1 cellular context compared by ENCODE assay signal in genomic region chr2:135256531-135257258, GRCh38.
TF ChIP-seq lines count a peak whose summit lies in the region.

No MANE protein-coding gene starts in this region.

TF ChIP-seq in K562, 482 proteins besides CTCF, POLR2A, EP300 and RAD21:
- TF ChIP-seq, protein P1, sequence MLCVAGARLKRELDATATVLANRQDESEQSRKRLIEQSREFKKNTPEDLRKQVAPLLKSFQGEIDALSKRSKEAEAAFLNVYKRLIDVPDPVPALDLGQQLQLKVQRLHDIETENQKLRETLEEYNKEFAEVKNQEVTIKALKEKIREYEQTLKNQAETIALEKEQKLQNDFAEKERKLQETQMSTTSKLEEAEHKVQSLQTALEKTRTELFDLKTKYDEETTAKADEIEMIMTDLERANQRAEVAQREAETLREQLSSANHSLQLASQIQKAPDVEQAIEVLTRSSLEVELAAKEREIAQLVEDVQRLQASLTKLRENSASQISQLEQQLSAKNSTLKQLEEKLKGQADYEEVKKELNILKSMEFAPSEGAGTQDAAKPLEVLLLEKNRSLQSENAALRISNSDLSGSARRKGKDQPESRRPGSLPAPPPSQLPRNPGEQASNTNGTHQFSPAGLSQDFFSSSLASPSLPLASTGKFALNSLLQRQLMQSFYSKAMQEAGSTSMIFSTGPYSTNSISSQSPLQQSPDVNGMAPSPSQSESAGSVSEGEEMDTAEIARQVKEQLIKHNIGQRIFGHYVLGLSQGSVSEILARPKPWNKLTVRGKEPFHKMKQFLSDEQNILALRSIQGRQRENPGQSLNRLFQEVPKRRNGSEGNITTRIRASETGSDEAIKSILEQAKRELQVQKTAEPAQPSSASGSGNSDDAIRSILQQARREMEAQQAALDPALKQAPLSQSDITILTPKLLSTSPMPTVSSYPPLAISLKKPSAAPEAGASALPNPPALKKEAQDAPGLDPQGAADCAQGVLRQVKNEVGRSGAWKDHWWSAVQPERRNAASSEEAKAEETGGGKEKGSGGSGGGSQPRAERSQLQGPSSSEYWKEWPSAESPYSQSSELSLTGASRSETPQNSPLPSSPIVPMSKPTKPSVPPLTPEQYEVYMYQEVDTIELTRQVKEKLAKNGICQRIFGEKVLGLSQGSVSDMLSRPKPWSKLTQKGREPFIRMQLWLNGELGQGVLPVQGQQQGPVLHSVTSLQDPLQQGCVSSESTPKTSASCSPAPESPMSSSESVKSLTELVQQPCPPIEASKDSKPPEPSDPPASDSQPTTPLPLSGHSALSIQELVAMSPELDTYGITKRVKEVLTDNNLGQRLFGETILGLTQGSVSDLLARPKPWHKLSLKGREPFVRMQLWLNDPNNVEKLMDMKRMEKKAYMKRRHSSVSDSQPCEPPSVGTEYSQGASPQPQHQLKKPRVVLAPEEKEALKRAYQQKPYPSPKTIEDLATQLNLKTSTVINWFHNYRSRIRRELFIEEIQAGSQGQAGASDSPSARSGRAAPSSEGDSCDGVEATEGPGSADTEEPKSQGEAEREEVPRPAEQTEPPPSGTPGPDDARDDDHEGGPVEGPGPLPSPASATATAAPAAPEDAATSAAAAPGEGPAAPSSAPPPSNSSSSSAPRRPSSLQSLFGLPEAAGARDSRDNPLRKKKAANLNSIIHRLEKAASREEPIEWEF (CRISPR knock-in tag; IDR thresholded peaks at IDR 0.05) = no peak
- TF ChIP-seq RBM22 (IDR thresholded peaks at IDR 0.05; ENCODE audit: low read depth, low read length, poor library complexity, severe bottlenecking) (no peak), L3MBTL2 (IDR thresholded peaks at IDR 0.05) (no peak), TEAD2 (tag; IDR thresholded peaks at IDR 0.05) (no peak), SRF (CRISPR knock-in tag; IDR thresholded peaks at IDR 0.05) (peak in 1 of 2 experiments; percentile 46; a peak in 1 of 4 replicates), ID3 (CRISPR knock-in tag; IDR thresholded peaks at IDR 0.05) (no peak), ID3 (tag; IDR thresholded peaks at IDR 0.05) (no peak), MED1 (CRISPR knock-in tag; IDR thresholded peaks at IDR 0.05; ENCODE audit: borderline replicate concordance) (no peak), ARID1B (IDR thresholded peaks at IDR 0.05) (no peak), SP2 (IDR thresholded peaks at IDR 0.05; ENCODE audit: extremely low read depth, low read depth, low read length, poor library complexity, severe bottlenecking) (no peak), CREBBP (IDR thresholded peaks at IDR 0.05; ENCODE audit: low read depth, low read length) (no peak), ETV6 (IDR thresholded peaks at IDR 0.05; ENCODE audit: borderline replicate concordance in 1 of 2, low read depth in 2 of 2, low read length in 1 of 2) (no peak), ETV6 (CRISPR knock-in tag; IDR thresholded peaks at IDR 0.05; ENCODE audit: borderline replicate concordance) (no peak), ZBTB40 (IDR thresholded peaks at IDR 0.05) (no peak), ZBTB40 (CRISPR knock-in tag; IDR thresholded peaks at IDR 0.05) (no peak), DMBX1 (CRISPR knock-in tag; IDR thresholded peaks at IDR 0.05; ENCODE audit: borderline replicate concordance) (peak; percentile 54; the same call in 1 of the 2 replicates), ZNF592 (IDR thresholded peaks at IDR 0.05) (peak; percentile 78), RFX1 (IDR thresholded peaks at IDR 0.05) (peak; percentile 31; the same call in 1 of the 2 replicates), RFX7 (CRISPR knock-in tag; IDR thresholded peaks at IDR 0.05) (no peak), MECOM (CRISPR knock-in tag; IDR thresholded peaks at IDR 0.05) (0 out of 2 replicates have a peak, but pooled peaks have one; percentile 13), SMAD4 (CRISPR knock-in tag; conservative IDR thresholded peaks at IDR 0.05) (peak; percentile 51; the same call in 1 of the 2 replicates), ZNF175 (CRISPR knock-in tag; IDR thresholded peaks at IDR 0.05; ENCODE audit: low read depth) (peak; percentile 81), NR2C1 (IDR thresholded peaks at IDR 0.05) (no peak), NR2C1 (tag; IDR thresholded peaks at IDR 0.05) (peak; percentile 42; the same call in 1 of the 2 replicates), ZBTB8A (IDR thresholded peaks at IDR 0.05; ENCODE audit: partially characterized antibody) (no peak)
- TF ChIP-seq, protein P2, sequence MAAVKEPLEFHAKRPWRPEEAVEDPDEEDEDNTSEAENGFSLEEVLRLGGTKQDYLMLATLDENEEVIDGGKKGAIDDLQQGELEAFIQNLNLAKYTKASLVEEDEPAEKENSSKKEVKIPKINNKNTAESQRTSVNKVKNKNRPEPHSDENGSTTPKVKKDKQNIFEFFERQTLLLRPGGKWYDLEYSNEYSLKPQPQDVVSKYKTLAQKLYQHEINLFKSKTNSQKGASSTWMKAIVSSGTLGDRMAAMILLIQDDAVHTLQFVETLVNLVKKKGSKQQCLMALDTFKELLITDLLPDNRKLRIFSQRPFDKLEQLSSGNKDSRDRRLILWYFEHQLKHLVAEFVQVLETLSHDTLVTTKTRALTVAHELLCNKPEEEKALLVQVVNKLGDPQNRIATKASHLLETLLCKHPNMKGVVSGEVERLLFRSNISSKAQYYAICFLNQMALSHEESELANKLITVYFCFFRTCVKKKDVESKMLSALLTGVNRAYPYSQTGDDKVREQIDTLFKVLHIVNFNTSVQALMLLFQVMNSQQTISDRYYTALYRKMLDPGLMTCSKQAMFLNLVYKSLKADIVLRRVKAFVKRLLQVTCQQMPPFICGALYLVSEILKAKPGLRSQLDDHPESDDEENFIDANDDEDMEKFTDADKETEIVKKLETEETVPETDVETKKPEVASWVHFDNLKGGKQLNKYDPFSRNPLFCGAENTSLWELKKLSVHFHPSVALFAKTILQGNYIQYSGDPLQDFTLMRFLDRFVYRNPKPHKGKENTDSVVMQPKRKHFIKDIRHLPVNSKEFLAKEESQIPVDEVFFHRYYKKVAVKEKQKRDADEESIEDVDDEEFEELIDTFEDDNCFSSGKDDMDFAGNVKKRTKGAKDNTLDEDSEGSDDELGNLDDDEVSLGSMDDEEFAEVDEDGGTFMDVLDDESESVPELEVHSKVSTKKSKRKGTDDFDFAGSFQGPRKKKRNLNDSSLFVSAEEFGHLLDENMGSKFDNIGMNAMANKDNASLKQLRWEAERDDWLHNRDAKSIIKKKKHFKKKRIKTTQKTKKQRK (IDR thresholded peaks at IDR 0.05; ENCODE audit: borderline replicate concordance, low read depth, low read length) = no peak
